Comparison of ENCODE assay signal across 8 cellular contexts in genomic region chr15:88894348-88894818, GRCh38. TPM values are rescaled to one million over a fixed set of nuclear protein-coding genes. Genes with fewer than 3 reads are reported as not detected.
DNase-seq lines count a peak whose midpoint lies in the region; ATAC-seq and TF ChIP-seq lines count a peak whose summit lies in the region.

No MANE protein-coding gene starts in this region.

- peak; percentile 74 for TF ChIP-seq CTCF in Calu3 (IDR thresholded peaks at IDR 0.05; ENCODE audit: unreplicated experiment)
- peak; percentile 81 to 92 (median 88) for TF ChIP-seq CTCF in HCT116 (IDR thresholded peaks at IDR 0.05 in 2 of 3, conservative IDR thresholded peaks at IDR 0.05 in 1 of 3; ENCODE audit: borderline replicate concordance in 1 of 3, insufficient read depth in 1 of 3, low read depth in 2 of 3, low read length in 2 of 3)
- TF ChIP-seq CTCF in OCI-LY1 (IDR thresholded peaks at IDR 0.05; ENCODE audit: low read length) = peak; percentile 72
- peak; percentile 75 for TF ChIP-seq CTCF in smooth muscle cell (IDR thresholded peaks at IDR 0.05; ENCODE audit: borderline replicate concordance, insufficient read depth, poor library complexity, severe bottlenecking)

- H2AFZ ChIP-seq in HCT116 (ENCODE audit: low read depth, low read length, poor library complexity, severe bottlenecking) (peak overlapping the region; percentile 71), OCI-LY1 (ENCODE audit: low read length) (no peak overlapping the region), smooth muscle cell (ENCODE audit: low read depth) (no peak overlapping the region)

- peaks cover 16% of the 10 kb centered on the region for H3K4me1 Mint-ChIP-seq in Calu3 (ENCODE audit: low read depth, unreplicated experiment)

- H3K27me3 ChIP-seq in HCT116 (ENCODE audit: insufficient read depth, low read length) (no peaks in the 10 kb centered on the region), OCI-LY1 (ENCODE audit: insufficient read depth, low read length) (peaks cover 9% of the 10 kb centered on the region; the same call in 1 of the 2 replicates), smooth muscle cell (ENCODE audit: low read depth) (peaks cover 16% of the 10 kb centered on the region)

- RAD21 ChIA-PET in HCT116 (lab: Charles Lee; ENCODE audit: low non-redundant PET in 1 of 2, low total read pairs in 2 of 2, uncharacterized antibody in 2 of 2, unreplicated experiment in 2 of 2) = no interaction called here

- no peaks in the 10 kb centered on the region for H4K20me1 ChIP-seq in HCT116 (ENCODE audit: insufficient read depth)
- H4K20me1 ChIP-seq in OCI-LY1 (ENCODE audit: insufficient read depth, low read length) = no peaks in the 10 kb centered on the region
- peaks cover 5% of the 10 kb centered on the region for H4K20me1 ChIP-seq in smooth muscle cell (ENCODE audit: low read depth)

- TF ChIP-seq POLR2A in HCT116 (IDR thresholded peaks at IDR 0.05; ENCODE audit: borderline replicate concordance, extremely low read depth, insufficient read depth, insufficient read length) = no peak

- H3K9me2 ChIP-seq in HCT116 (ENCODE audit: insufficient read depth) (no peaks in the 10 kb centered on the region), OCI-LY1 (ENCODE audit: low read depth, low read length) (no peaks in the 10 kb centered on the region)

- H3K27ac Mint-ChIP-seq in Calu3 (ENCODE audit: unreplicated experiment) = no peak overlapping the region

- H3K4me3 ChIP-seq in HCT116 (replicated peaks in 1 of 2; ENCODE audit: low read depth in 1 of 2, low read length in 2 of 2) = peak overlapping the region; percentile 50 to 67
- H3K4me3 ChIP-seq in OCI-LY1 (ENCODE audit: low read depth, low read length, poor library complexity, severe bottlenecking) = no peak overlapping the region
- H3K4me3 ChIP-seq in smooth muscle cell = peak overlapping the region; percentile 52

- H3F3A ChIP-seq in OCI-LY1 (ENCODE audit: insufficient read depth, low read length) (no peaks in the 10 kb centered on the region), smooth muscle cell (ENCODE audit: low read depth) (no peaks in the 10 kb centered on the region)

- WGBS in smooth muscle cell (ENCODE audit: low lambda C conversion rate) = 4% methylated on average over 23 of the region's 23 CpGs

- H3K4me2 ChIP-seq in HCT116 (ENCODE audit: low read length) (peak overlapping the region; percentile 95), OCI-LY1 (ENCODE audit: low read length) (no peak overlapping the region), smooth muscle cell (peak overlapping the region; percentile 87)

- BruUV-seq in Calu3 (replicated peaks; lab: Mats Ljungman, UMichigan) (TSS peak; percentile 26), HCT116 (replicated peaks; lab: Mats Ljungman, UMichigan) (no TSS peak)

- H3K9me3 ChIP-seq in HCT116 (ENCODE audit: control insufficient read depth in 1 of 2, insufficient read depth in 1 of 2, low read depth in 1 of 2, low read length in 2 of 2) = no peaks in the 10 kb centered on the region
- H3K9me3 ChIP-seq in OCI-LY1 (ENCODE audit: low read length) = no peaks in the 10 kb centered on the region
- no peaks in the 10 kb centered on the region for H3K9me3 ChIP-seq in smooth muscle cell (replicated peaks; ENCODE audit: low read depth)

- POLR2A ChIA-PET in HCT116 (lab: Charles Lee) = interaction anchor here (1.0 kb wide), 2 partner anchors 12 to 17 kb away, joined by 3 read pairs; no protein-coding TSS in a partner anchor

- H3K36me3 ChIP-seq in HCT116 (ENCODE audit: control insufficient read depth in 1 of 2, insufficient read depth in 2 of 2, low read length in 2 of 2) (no peaks in the 10 kb centered on the region), OCI-LY1 (ENCODE audit: insufficient read depth, low read length) (no peaks in the 10 kb centered on the region), smooth muscle cell (ENCODE audit: low read depth) (no peaks in the 10 kb centered on the region)

- peak overlapping the region; percentile 52 for H3K4me3 Mint-ChIP-seq in Calu3 (ENCODE audit: low read depth, unreplicated experiment)

- H3K79me2 ChIP-seq in HCT116 (ENCODE audit: insufficient read depth, low read length) (no peaks in the 10 kb centered on the region), OCI-LY1 (ENCODE audit: insufficient read depth, low read length) (no peaks in the 10 kb centered on the region), smooth muscle cell (ENCODE audit: low read depth) (no peaks in the 10 kb centered on the region)

- peak overlapping the region; percentile 57; the same call in 1 of the 2 replicates for H3K9ac ChIP-seq in HCT116 (ENCODE audit: low read length)
- no peak overlapping the region for H3K9ac ChIP-seq in OCI-LY1 (ENCODE audit: low read length)
- no peak overlapping the region for H3K9ac ChIP-seq in smooth muscle cell (ENCODE audit: low read depth)

- H3K36me3 Mint-ChIP-seq in Calu3 (ENCODE audit: insufficient read depth, unreplicated experiment) = peaks cover 7% of the 10 kb centered on the region

- CTCF ChIA-PET in Calu3 (lab: Charles Lee) = interaction anchor here (0.6 to 1.6 kb wide), 2 partner anchors 9 to 11 kb away, joined by 3 to 7 read pairs; no protein-coding TSS in a partner anchor
- CTCF ChIA-PET in HCT116 (lab: Charles Lee) = interaction anchor here (0.6 to 2.2 kb wide), 9 partner anchors 11 to 309 kb away, joined by 3 to 12 read pairs (median 5); no protein-coding TSS in a partner anchor

- ATAC-seq in HCT116 (peak; percentile 77), left cardiac atrium (peak; percentile 13 to 22)

- DNase-seq in Calu3 (peak; percentile 94), HCT116 (ENCODE audit: low read depth, low spot score) (no peak), activated gamma-delta T cell (lab: John Stamatoyannopoulos, UW) (peak; percentile 30), left cardiac atrium (peak; percentile 61), smooth muscle cell (lab: John Stamatoyannopoulos, UW; ENCODE audit: unreplicated experiment) (no peak), NCI-H187 treated with DMSO at 0.1 percent for 48 hours (lab: John Stamatoyannopoulos, UW) (no peak), superior temporal gyrus (ENCODE audit: extremely low spot score) (no peak)

- intact Hi-C loops in Calu3 (cut with micrococcal nuclease; ENCODE audit: unreplicated experiment) (loop anchor here (1.0 to 5.0 kb wide), 3 partner anchors 122 to 349 kb away; partner anchors contain the start of gene FANCI), HCT116 (cut with micrococcal nuclease) (loop anchor here (1.0 to 5.0 kb wide), 2 partner anchors 123 to 233 kb away; no protein-coding TSS in a partner anchor), left cardiac atrium (cut with DNase I) (loop anchor here (5.0 to 10.0 kb wide), 2 partner anchors 270 to 298 kb away; partner anchors contain the start of gene AEN (in 1 of the 2))

- H3K27me3 Mint-ChIP-seq in Calu3 (ENCODE audit: unreplicated experiment) = peaks cover 12% of the 10 kb centered on the region

- H3K27ac ChIP-seq in HCT116 (ENCODE audit: low read depth, low read length) (no peak overlapping the region; the same call in 1 of the 2 replicates), OCI-LY1 (ENCODE audit: low read depth, low read length, poor library complexity, severe bottlenecking) (no peak overlapping the region), smooth muscle cell (ENCODE audit: low read depth) (no peak overlapping the region)

- peak; percentile 85 for TF ChIP-seq RAD21 in HCT116 (IDR thresholded peaks at IDR 0.05; ENCODE audit: low read depth)

- H3K4me1 ChIP-seq in HCT116 (ENCODE audit: control insufficient read depth in 1 of 2, insufficient read depth in 2 of 2, low read length in 2 of 2) (peaks cover 18 to 36% of the 10 kb centered on the region in 2 experiments), OCI-LY1 (ENCODE audit: insufficient read depth, low read length, severe bottlenecking) (peaks cover 8% of the 10 kb centered on the region), smooth muscle cell (ENCODE audit: low read depth) (peaks cover 27% of the 10 kb centered on the region)

- H3K9me3 Mint-ChIP-seq in Calu3 (ENCODE audit: low read depth, unreplicated experiment) = no peaks in the 10 kb centered on the region

TF ChIP-seq in HCT116, 20 proteins besides CTCF, POLR2A, EP300 and RAD21 (continues in another document):
- TF ChIP-seq MAX (IDR thresholded peaks at IDR 0.05) = peak; percentile 34; the same call in 1 of the 2 replicates
- no peak for TF ChIP-seq SIN3A (IDR thresholded peaks at IDR 0.05; ENCODE audit: low read depth)
- TF ChIP-seq ZBTB33 (IDR thresholded peaks at IDR 0.05; ENCODE audit: extremely low read depth, insufficient replicate concordance, low read length) = no peak

RNA-seq across cellular contexts. Expression of gene HAPLN3, which starts 1.0 kb away (rescaled TPM):
- total RNA-seq in Calu3 (2022) = 8.8 and 9.1 TPM in 2 replicates
- total RNA-seq in HCT116 (2021; ENCODE audit: unreplicated experiment) = 10.9 TPM
- polyA plus RNA-seq in HCT116 (2012) = 6.4 and 7.5 TPM in 2 replicates
- 1 to 10 TPM; 3.3 to 7.2 TPM for total RNA-seq in left cardiac atrium
- 4.5 and 6.5 TPM in 2 replicates for total RNA-seq in smooth muscle cell
- polyA plus RNA-seq in smooth muscle cell = 5.2 and 7.6 TPM in 2 replicates

RNA-seq across cellular contexts. Expression of gene MFGE8, which starts 18.8 kb away (rescaled TPM):
- 35.5 and 36.2 TPM in 2 replicates for total RNA-seq in Calu3 (2022)
- total RNA-seq in HCT116 (2021; ENCODE audit: unreplicated experiment) = 70.7 TPM
- 85.6 and 90.0 TPM in 2 replicates for polyA plus RNA-seq in HCT116 (2012)
- total RNA-seq in left cardiac atrium = 100 to 1,000 TPM; 250 to 412 TPM
- 185 and 222 TPM in 2 replicates for total RNA-seq in smooth muscle cell
- 237 and 247 TPM in 2 replicates for polyA plus RNA-seq in smooth muscle cell

Comparison
In these comparisons a context has a peak if more than half of its experiments do, and no peak if none do; other contexts are left out.
1. DNase-seq: peak in Calu3 (single experiment), activated gamma-delta T cell (single experiment) and left cardiac atrium (single experiment); none in HCT116 (single experiment), smooth muscle cell (single experiment), NCI-H187 treated with DMSO at 0.1 percent for 48 hours (single experiment) and superior temporal gyrus (single experiment).
2. Peak in every context shown above with its lines, with median percentiles within 50 percentile points of each other: CTCF ChIP-seq.